1 cellular context compared by ENCODE assay signal in the genomic region with DNA sequence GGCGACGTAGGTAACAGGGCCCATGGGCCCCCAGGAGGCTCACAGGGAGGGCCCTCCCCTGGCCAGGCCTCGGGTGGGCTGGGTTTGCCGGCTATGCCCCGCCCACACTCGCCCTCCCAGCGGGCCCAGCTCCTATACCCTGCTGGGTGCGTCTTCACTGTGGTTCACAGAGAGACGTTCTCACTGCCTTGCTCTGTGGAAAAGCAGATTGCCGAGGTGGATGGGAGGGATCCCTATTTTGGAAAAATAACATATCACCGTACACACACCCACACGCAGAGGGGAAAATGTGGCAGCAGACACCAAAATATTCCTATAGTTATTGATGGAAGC.
TF ChIP-seq lines count a peak whose summit lies in the region.

No MANE protein-coding gene starts in this region.

TF ChIP-seq in HepG2, 621 proteins besides CTCF, POLR2A, EP300 and RAD21 (continued from another document and continues in another):
- TF ChIP-seq, protein P1, sequence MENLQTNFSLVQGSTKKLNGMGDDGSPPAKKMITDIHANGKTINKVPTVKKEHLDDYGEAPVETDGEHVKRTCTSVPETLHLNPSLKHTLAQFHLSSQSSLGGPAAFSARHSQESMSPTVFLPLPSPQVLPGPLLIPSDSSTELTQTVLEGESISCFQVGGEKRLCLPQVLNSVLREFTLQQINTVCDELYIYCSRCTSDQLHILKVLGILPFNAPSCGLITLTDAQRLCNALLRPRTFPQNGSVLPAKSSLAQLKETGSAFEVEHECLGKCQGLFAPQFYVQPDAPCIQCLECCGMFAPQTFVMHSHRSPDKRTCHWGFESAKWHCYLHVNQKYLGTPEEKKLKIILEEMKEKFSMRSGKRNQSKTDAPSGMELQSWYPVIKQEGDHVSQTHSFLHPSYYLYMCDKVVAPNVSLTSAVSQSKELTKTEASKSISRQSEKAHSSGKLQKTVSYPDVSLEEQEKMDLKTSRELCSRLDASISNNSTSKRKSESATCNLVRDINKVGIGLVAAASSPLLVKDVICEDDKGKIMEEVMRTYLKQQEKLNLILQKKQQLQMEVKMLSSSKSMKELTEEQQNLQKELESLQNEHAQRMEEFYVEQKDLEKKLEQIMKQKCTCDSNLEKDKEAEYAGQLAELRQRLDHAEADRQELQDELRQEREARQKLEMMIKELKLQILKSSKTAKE (CRISPR knock-in tag; IDR thresholded peaks at IDR 0.05; ENCODE audit: borderline replicate concordance), result no peak
- TF ChIP-seq, protein P2, sequence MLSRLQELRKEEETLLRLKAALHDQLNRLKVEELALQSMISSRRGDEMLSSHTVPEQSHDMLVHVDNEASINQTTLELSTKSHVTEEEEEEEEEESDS (CRISPR knock-in tag; IDR thresholded peaks at IDR 0.05; ENCODE audit: borderline replicate concordance), result no peak
- TF ChIP-seq, protein P3, sequence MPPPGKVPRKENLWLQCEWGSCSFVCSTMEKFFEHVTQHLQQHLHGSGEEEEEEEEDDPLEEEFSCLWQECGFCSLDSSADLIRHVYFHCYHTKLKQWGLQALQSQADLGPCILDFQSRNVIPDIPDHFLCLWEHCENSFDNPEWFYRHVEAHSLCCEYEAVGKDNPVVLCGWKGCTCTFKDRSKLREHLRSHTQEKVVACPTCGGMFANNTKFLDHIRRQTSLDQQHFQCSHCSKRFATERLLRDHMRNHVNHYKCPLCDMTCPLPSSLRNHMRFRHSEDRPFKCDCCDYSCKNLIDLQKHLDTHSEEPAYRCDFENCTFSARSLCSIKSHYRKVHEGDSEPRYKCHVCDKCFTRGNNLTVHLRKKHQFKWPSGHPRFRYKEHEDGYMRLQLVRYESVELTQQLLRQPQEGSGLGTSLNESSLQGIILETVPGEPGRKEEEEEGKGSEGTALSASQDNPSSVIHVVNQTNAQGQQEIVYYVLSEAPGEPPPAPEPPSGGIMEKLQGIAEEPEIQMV (CRISPR knock-in tag; IDR thresholded peaks at IDR 0.05; ENCODE audit: low read depth), result no peak
- TF ChIP-seq, protein P4, sequence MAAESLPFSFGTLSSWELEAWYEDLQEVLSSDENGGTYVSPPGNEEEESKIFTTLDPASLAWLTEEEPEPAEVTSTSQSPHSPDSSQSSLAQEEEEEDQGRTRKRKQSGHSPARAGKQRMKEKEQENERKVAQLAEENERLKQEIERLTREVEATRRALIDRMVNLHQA (CRISPR knock-in tag; IDR thresholded peaks at IDR 0.05), result no peak
- TF ChIP-seq ZNF749 (CRISPR knock-in tag; IDR thresholded peaks at IDR 0.05; ENCODE audit: borderline replicate concordance) (no peak), NFE2 (CRISPR knock-in tag; IDR thresholded peaks at IDR 0.05) (no peak), ZNF501 (CRISPR knock-in tag; IDR thresholded peaks at IDR 0.05) (no peak; the same call in 1 of the 2 replicates), SRSF9 (IDR thresholded peaks at IDR 0.05; ENCODE audit: borderline replicate concordance, insufficient read depth, low read depth, low read length, poor library complexity, severe bottlenecking) (no peak), CCAR2 (optimal IDR thresholded peaks at IDR 0.05; ENCODE audit: low read depth, low read length) (no peak), HOXA5 (CRISPR knock-in tag; IDR thresholded peaks at IDR 0.05) (no peak), ZNF367 (CRISPR knock-in tag; IDR thresholded peaks at IDR 0.05; ENCODE audit: borderline replicate concordance) (no peak), ZNF138 (CRISPR knock-in tag; IDR thresholded peaks at IDR 0.05; ENCODE audit: low read depth) (no peak), SP5 (CRISPR knock-in tag; IDR thresholded peaks at IDR 0.05; ENCODE audit: borderline replicate concordance, low read depth) (no peak), FOXP1 (IDR thresholded peaks at IDR 0.05) (no peak), FOXP1 (CRISPR knock-in tag; IDR thresholded peaks at IDR 0.05) (no peak), ZNF253 (CRISPR knock-in tag; IDR thresholded peaks at IDR 0.05; ENCODE audit: borderline replicate concordance) (no peak), FOXA1 (IDR thresholded peaks at IDR 0.05) (no peak), FOXA1 (CRISPR knock-in tag; IDR thresholded peaks at IDR 0.05) (no peak), NR2C2 (CRISPR knock-in tag; IDR thresholded peaks at IDR 0.05; ENCODE audit: borderline replicate concordance) (no peak), ZBTB7B (CRISPR knock-in tag; IDR thresholded peaks at IDR 0.05) (peak; percentile 58; the same call in 1 of the 2 replicates), ELF3 (CRISPR knock-in tag; IDR thresholded peaks at IDR 0.05) (0 out of 2 replicates have a peak, but pooled peaks have one; percentile 9), SPEN (CRISPR knock-in tag; IDR thresholded peaks at IDR 0.05; ENCODE audit: low read depth) (no peak), ZNF335 (CRISPR knock-in tag; IDR thresholded peaks at IDR 0.05) (no peak), ZNF83 (CRISPR knock-in tag; IDR thresholded peaks at IDR 0.05; ENCODE audit: borderline replicate concordance) (peak; percentile 58; the same call in 1 of the 2 replicates), FOXK1 (CRISPR knock-in tag; IDR thresholded peaks at IDR 0.05; ENCODE audit: borderline replicate concordance, low read depth) (no peak), ZNF570 (CRISPR knock-in tag; IDR thresholded peaks at IDR 0.05; ENCODE audit: borderline replicate concordance) (no peak), ZFP36 (IDR thresholded peaks at IDR 0.05; ENCODE audit: borderline replicate concordance, low read depth, low read length, partially characterized antibody) (no peak), SP1 (IDR thresholded peaks at IDR 0.05) (no peak), SP1 (CRISPR knock-in tag; IDR thresholded peaks at IDR 0.05) (0 out of 2 replicates have a peak, but pooled peaks have one; percentile 32), ZNF605 (CRISPR knock-in tag; IDR thresholded peaks at IDR 0.05) (0 out of 2 replicates have a peak, but pooled peaks have one; percentile 25), ZNF660 (CRISPR knock-in tag; IDR thresholded peaks at IDR 0.05; ENCODE audit: borderline replicate concordance, low read depth) (no peak), ASH2L (IDR thresholded peaks at IDR 0.05; ENCODE audit: insufficient read length, low read depth, low read length) (no peak), YEATS4 (CRISPR knock-in tag; IDR thresholded peaks at IDR 0.05; ENCODE audit: borderline replicate concordance) (no peak), ZNF260 (CRISPR knock-in tag; IDR thresholded peaks at IDR 0.05; ENCODE audit: borderline replicate concordance, low read depth) (no peak), ZNF143 (CRISPR knock-in tag; IDR thresholded peaks at IDR 0.05) (no peak)
- TF ChIP-seq, protein P5, sequence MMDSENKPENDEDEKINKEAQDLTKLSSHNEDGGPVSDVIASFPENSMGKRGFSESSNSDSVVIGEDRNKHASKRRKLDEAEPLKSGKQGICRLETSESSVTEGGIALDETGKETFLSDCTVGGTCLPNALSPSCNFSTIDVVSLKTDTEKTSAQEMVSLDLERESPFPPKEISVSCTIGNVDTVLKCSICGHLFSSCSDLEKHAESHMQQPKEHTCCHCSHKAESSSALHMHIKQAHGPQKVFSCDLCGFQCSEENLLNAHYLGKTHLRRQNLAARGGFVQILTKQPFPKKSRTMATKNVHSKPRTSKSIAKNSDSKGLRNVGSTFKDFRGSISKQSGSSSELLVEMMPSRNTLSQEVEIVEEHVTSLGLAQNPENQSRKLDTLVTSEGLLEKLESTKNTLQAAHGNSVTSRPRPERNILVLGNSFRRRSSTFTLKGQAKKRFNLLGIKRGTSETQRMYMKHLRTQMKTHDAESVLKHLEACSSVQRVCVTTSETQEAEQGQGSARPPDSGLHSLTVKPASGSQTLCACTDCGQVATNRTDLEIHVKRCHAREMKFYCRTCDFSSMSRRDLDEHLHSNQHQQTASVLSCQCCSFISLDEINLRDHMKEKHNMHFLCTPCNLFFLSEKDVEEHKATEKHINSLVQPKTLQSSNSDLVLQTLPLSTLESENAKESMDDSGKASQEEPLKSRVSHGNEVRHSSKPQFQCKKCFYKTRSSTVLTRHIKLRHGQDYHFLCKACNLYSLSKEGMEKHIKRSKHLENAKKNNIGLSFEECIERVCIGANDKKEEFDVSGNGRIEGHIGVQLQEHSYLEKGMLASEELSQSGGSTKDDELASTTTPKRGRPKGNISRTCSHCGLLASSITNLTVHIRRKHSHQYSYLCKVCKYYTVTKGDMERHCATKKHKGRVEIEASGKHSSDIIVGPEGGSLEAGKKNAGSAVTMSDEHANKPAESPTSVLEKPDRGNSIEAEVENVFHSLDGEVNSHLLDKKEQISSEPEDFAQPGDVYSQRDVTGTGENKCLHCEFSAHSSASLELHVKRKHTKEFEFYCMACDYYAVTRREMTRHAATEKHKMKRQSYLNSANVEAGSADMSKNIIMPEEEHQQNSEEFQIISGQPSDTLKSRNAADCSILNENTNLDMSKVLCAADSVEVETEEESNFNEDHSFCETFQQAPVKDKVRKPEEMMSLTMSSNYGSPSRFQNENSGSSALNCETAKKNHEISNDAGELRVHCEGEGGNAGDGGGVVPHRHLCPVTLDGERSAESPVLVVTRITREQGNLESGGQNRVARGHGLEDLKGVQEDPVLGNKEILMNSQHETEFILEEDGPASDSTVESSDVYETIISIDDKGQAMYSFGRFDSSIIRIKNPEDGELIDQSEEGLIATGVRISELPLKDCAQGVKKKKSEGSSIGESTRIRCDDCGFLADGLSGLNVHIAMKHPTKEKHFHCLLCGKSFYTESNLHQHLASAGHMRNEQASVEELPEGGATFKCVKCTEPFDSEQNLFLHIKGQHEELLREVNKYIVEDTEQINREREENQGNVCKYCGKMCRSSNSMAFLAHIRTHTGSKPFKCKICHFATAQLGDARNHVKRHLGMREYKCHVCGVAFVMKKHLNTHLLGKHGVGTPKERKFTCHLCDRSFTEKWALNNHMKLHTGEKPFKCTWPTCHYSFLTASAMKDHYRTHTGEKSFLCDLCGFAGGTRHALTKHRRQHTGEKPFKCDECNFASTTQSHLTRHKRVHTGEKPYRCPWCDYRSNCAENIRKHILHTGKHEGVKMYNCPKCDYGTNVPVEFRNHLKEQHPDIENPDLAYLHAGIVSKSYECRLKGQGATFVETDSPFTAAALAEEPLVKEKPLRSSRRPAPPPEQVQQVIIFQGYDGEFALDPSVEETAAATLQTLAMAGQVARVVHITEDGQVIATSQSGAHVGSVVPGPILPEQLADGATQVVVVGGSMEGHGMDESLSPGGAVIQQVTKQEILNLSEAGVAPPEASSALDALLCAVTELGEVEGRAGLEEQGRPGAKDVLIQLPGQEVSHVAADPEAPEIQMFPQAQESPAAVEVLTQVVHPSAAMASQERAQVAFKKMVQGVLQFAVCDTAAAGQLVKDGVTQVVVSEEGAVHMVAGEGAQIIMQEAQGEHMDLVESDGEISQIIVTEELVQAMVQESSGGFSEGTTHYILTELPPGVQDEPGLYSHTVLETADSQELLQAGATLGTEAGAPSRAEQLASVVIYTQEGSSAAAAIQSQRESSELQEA (CRISPR knock-in tag; IDR thresholded peaks at IDR 0.05; ENCODE audit: not compliant biosample characterization), result peak; percentile 25
- TF ChIP-seq, protein P6, sequence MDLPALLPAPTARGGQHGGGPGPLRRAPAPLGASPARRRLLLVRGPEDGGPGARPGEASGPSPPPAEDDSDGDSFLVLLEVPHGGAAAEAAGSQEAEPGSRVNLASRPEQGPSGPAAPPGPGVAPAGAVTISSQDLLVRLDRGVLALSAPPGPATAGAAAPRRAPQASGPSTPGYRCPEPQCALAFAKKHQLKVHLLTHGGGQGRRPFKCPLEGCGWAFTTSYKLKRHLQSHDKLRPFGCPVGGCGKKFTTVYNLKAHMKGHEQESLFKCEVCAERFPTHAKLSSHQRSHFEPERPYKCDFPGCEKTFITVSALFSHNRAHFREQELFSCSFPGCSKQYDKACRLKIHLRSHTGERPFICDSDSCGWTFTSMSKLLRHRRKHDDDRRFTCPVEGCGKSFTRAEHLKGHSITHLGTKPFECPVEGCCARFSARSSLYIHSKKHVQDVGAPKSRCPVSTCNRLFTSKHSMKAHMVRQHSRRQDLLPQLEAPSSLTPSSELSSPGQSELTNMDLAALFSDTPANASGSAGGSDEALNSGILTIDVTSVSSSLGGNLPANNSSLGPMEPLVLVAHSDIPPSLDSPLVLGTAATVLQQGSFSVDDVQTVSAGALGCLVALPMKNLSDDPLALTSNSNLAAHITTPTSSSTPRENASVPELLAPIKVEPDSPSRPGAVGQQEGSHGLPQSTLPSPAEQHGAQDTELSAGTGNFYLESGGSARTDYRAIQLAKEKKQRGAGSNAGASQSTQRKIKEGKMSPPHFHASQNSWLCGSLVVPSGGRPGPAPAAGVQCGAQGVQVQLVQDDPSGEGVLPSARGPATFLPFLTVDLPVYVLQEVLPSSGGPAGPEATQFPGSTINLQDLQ (CRISPR knock-in tag; IDR thresholded peaks at IDR 0.05), result 0 out of 2 replicates have a peak, but pooled peaks have one; percentile 10
- TF ChIP-seq, protein P7, sequence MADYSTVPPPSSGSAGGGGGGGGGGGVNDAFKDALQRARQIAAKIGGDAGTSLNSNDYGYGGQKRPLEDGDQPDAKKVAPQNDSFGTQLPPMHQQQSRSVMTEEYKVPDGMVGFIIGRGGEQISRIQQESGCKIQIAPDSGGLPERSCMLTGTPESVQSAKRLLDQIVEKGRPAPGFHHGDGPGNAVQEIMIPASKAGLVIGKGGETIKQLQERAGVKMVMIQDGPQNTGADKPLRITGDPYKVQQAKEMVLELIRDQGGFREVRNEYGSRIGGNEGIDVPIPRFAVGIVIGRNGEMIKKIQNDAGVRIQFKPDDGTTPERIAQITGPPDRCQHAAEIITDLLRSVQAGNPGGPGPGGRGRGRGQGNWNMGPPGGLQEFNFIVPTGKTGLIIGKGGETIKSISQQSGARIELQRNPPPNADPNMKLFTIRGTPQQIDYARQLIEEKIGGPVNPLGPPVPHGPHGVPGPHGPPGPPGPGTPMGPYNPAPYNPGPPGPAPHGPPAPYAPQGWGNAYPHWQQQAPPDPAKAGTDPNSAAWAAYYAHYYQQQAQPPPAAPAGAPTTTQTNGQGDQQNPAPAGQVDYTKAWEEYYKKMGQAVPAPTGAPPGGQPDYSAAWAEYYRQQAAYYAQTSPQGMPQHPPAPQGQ (CRISPR knock-in tag; IDR thresholded peaks at IDR 0.05; ENCODE audit: borderline replicate concordance), result no peak
- TF ChIP-seq, protein P8, sequence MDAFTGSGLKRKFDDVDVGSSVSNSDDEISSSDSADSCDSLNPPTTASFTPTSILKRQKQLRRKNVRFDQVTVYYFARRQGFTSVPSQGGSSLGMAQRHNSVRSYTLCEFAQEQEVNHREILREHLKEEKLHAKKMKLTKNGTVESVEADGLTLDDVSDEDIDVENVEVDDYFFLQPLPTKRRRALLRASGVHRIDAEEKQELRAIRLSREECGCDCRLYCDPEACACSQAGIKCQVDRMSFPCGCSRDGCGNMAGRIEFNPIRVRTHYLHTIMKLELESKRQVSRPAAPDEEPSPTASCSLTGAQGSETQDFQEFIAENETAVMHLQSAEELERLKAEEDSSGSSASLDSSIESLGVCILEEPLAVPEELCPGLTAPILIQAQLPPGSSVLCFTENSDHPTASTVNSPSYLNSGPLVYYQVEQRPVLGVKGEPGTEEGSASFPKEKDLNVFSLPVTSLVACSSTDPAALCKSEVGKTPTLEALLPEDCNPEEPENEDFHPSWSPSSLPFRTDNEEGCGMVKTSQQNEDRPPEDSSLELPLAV (CRISPR knock-in tag; conservative IDR thresholded peaks at IDR 0.05; ENCODE audit: low read depth), result no peak
- TF ChIP-seq, protein P9, sequence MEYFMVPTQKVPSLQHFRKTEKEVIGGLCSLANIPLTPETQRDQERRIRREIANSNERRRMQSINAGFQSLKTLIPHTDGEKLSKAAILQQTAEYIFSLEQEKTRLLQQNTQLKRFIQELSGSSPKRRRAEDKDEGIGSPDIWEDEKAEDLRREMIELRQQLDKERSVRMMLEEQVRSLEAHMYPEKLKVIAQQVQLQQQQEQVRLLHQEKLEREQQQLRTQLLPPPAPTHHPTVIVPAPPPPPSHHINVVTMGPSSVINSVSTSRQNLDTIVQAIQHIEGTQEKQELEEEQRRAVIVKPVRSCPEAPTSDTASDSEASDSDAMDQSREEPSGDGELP (IDR thresholded peaks at IDR 0.05; ENCODE audit: borderline replicate concordance, low read depth), result no peak
- TF ChIP-seq, protein P10, sequence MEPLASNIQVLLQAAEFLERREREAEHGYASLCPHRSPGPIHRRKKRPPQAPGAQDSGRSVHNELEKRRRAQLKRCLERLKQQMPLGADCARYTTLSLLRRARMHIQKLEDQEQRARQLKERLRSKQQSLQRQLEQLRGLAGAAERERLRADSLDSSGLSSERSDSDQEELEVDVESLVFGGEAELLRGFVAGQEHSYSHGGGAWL (CRISPR knock-in tag; IDR thresholded peaks at IDR 0.05), result no peak
